Comparison of ENCODE assay signal across 18 cellular contexts in the genomic region with DNA sequence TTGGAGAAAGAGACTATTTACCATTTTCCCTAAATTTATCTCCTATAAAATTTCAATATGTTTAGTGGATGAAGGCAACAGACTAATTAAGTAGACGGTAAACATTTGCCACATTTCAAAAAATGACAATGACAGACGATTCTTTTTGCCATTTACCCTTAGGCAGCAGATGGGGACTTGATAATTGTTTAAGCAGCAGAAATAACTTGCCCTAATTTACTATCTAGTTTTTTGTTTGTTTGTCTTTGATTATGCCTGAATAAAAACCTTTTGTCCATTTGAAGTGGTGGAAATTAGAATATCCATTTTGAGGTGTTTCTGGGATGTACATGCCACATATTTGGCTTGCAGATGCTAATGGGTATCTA.
"Had no signal": no experiment of that assay in that cellular context is flagged by ENCODE, and none has a peak within 500 bp of the region (broad histone marks: within the 10 kb centered on the region; RNA-seq: fewer than 3 reads in every experiment).

No MANE protein-coding gene starts in this region.

- H3K27ac ChIP-seq: ascending aorta, coronary artery, sigmoid colon, testis, VCaP had no signal

- H3K9me3 ChIP-seq: ascending aorta, sigmoid colon, testis had no signal

- H3K4me1 ChIP-seq: ascending aorta, sigmoid colon, testis had no signal

- H3K36me3 ChIP-seq: ascending aorta, sigmoid colon had no signal

- DNase-seq: activated CD4-positive, alpha-beta T cell treated with anti-CD3 and anti-CD28 coated beads, Interleukin-2, amount 50 U/mL, for 1 hour; activated CD4-positive, CD25-positive, alpha-beta regulatory T cell treated with anti-CD3 and anti-CD28 coated beads, Interleukin-2, amount 50 U/mL, for 72 hours; activated CD8-positive, alpha-beta memory T cell treated with anti-CD3 and anti-CD28 coated beads, Interleukin-2, amount 50 U/mL, for 4 hours; activated effector memory CD4-positive, alpha-beta T cell treated with Interleukin-2 at 50 U/mL for 16 hours; activated naive CD4-positive, alpha-beta T cell treated with anti-CD3 and anti-CD28 coated beads, Interleukin-2, amount 50 U/mL, for 16 hours; activated T-cell treated with anti-CD3 and anti-CD28 coated beads, Interleukin-2, amount 50 U/mL, for 48 hours; foreskin melanocyte; head of caudate nucleus; left ventricle myocardium superior; nephron progenitor cell; nucleus accumbens; posterior cingulate gyrus; sigmoid colon; stimulated activated CD4-positive, alpha-beta T cell treated with anti-CD3 and anti-CD28 coated beads, Interleukin-4, amount 100 ng/mL, for 4 hours; testis had no signal

- H3K4me3 ChIP-seq: ascending aorta, coronary artery, sigmoid colon, testis had no signal

- H3K27me3 ChIP-seq: ascending aorta, sigmoid colon, testis had no signal
